ENCODE assay signal across 21 cellular contexts in genomic region chr17:6669479-6670212, GRCh38. TPM values are rescaled to one million over a fixed set of nuclear protein-coding genes. Genes with fewer than 3 reads are reported as not detected.
DNase-seq lines count a peak whose midpoint lies in the region; ATAC-seq and TF ChIP-seq lines count a peak whose summit lies in the region.
"Had no signal": no experiment of that assay in that cellular context is flagged by ENCODE, and none has a peak within 500 bp of the region (broad histone marks: within the 10 kb centered on the region; RNA-seq: fewer than 3 reads in every experiment).

No MANE protein-coding gene starts in this region.

- H3K23me2 ChIP-seq in H9 (ENCODE audit: insufficient read length, low read depth, low read length, poor library complexity, severe bottlenecking): no peaks in the 10 kb centered on the region

- H2BK15ac ChIP-seq in H9 (ENCODE audit: low read depth, low read length): no peak overlapping the region

- H2AFZ ChIP-seq in H9 (ENCODE audit: low read length) (no peak overlapping the region), PC-3 (ENCODE audit: low read length) (no peak overlapping the region; the same call in 1 of the 2 replicates)

- no peak overlapping the region for H2BK120ac ChIP-seq in H9 (ENCODE audit: low read depth, low read length, poor library complexity, severe bottlenecking)

- H3K23ac ChIP-seq in H9 (ENCODE audit: insufficient read length, low read depth, low read length): no peak overlapping the region

- intact Hi-C loops in PC-3 (cut with micrococcal nuclease) (loop anchor here (5.0 kb wide), 1 partner anchor 353 kb away; the partner anchor contains the start of gene BCL6B), psoas muscle (cut with DNase I) (loop anchor here (5.0 to 10.0 kb wide), 2 partner anchors 333 to 335 kb away; no protein-coding TSS in a partner anchor)

- ATAC-seq in PC-3 (peak; percentile 83), psoas muscle (no peak), HG02885 (IDR thresholded peaks at IDR 0.05; ENCODE audit: poor library complexity, unreplicated experiment) (no peak), T-cell (replicated peaks in 1 of 4) (no peak)
- ATAC-seq: Panc1, T-helper 17 cell had no signal

- H3K36me3 ChIP-seq in PC-3 (ENCODE audit: low read depth, low read length) (no peaks in the 10 kb centered on the region), psoas muscle (ENCODE audit: insufficient read depth in 1 of 2, low read depth in 1 of 2) (no peaks in the 10 kb centered on the region)
- H3K36me3 ChIP-seq: esophagus muscularis mucosa had no signal

- H3K4me1 Mint-ChIP-seq in H9: peaks cover 0 to 4% of the 10 kb centered on the region in 2 experiments; a peak in 1 of 4 replicates
- H3K4me1 Mint-ChIP-seq in progenitor cell of endocrine pancreas (ENCODE audit: low read depth): no peaks in the 10 kb centered on the region
- peaks cover 3 to 18% (median 6%) of the 10 kb centered on the region in 3 donors for H3K4me1 Mint-ChIP-seq in T-cell

- H3F3A ChIP-seq in PC-3 (ENCODE audit: low read length, unreplicated experiment): no peaks in the 10 kb centered on the region

- no peak overlapping the region for H3K4ac ChIP-seq in H9 (ENCODE audit: low read depth, low read length)

- DNase-seq in H9 (peak; percentile 58), PC-3 (peak; percentile 90), epithelial cell of prostate (ENCODE audit: low read depth, low spot score) (peak; percentile 96), progenitor cell of endocrine pancreas (ENCODE audit: low spot score, unreplicated experiment) (no peak), psoas muscle (no peak), medulla oblongata (ENCODE audit: extremely low spot score) (no peak), T-cell (no peak)
- DNase-seq: activated CD4-positive, alpha-beta T cell treated with anti-CD3 and anti-CD28 coated beads for 4 hours; activated naive CD8-positive, alpha-beta T cell treated with anti-CD3 and anti-CD28 coated beads, Interleukin-2, amount 10 ng/mL, durations not matched to agents 7 days and 5 days; KBM-7; kidney glomerular epithelial cell; MV-4-11; NCI-H187 treated with DMSO at 0.1 percent for 48 hours; NCI-H226; T-helper 17 cell had no signal

- H4K20me1 ChIP-seq in H9 (ENCODE audit: control insufficient read depth, insufficient read depth, insufficient read length): no peaks in the 10 kb centered on the region
- no peaks in the 10 kb centered on the region for H4K20me1 ChIP-seq in PC-3 (ENCODE audit: low read length)

- no peak overlapping the region for H4K91ac ChIP-seq in H9 (ENCODE audit: insufficient read length, low read depth, low read length)

- H3K4me3 ChIP-seq in PC-3 (ENCODE audit: low read length) (peak overlapping the region; percentile 39; the same call in 1 of the 2 replicates), psoas muscle (no peak overlapping the region)
- H3K4me3 ChIP-seq: esophagus muscularis mucosa had no signal

- H3K4me2 ChIP-seq in H9 (ENCODE audit: insufficient read depth, insufficient read length, low read length) (no peak overlapping the region), PC-3 (ENCODE audit: low read length) (peak overlapping the region; percentile 78)

- H3K9me3 ChIP-seq in H9 (ENCODE audit: control insufficient read depth, low read depth, low read length): no peaks in the 10 kb centered on the region
- no peaks in the 10 kb centered on the region for H3K9me3 ChIP-seq in PC-3 (ENCODE audit: low read length)
- no peaks in the 10 kb centered on the region for H3K9me3 ChIP-seq in psoas muscle
- H3K9me3 ChIP-seq: esophagus muscularis mucosa had no signal

- no peak for TF ChIP-seq CTCF in H9 (conservative IDR thresholded peaks at IDR 0.05)
- TF ChIP-seq CTCF in PC-3 (conservative IDR thresholded peaks at IDR 0.05; ENCODE audit: low read depth, low read length): no peak
- TF ChIP-seq CTCF in progenitor cell of endocrine pancreas (IDR thresholded peaks at IDR 0.05; ENCODE audit: unreplicated experiment): no peak
- no peak for TF ChIP-seq CTCF in psoas muscle (IDR thresholded peaks at IDR 0.05)

- H3K36me3 Mint-ChIP-seq in H9 (ENCODE audit: insufficient read depth in 1 of 3, low read depth in 3 of 3) (no peaks in the 10 kb centered on the region), progenitor cell of endocrine pancreas (ENCODE audit: insufficient read depth) (peaks cover 3% of the 10 kb centered on the region), T-cell (peaks cover 9% of the 10 kb centered on the region)
- H3K36me3 Mint-ChIP-seq: activated naive CD8-positive, alpha-beta T cell treated with anti-CD3 and anti-CD28 coated beads, Interleukin-2, amount 10 ng/mL, durations not matched to agents 7 days and 5 days; CD14-positive monocyte had no signal

- H3K27me3 ChIP-seq in H9 (ENCODE audit: insufficient read depth, low read length) (peaks cover 4% of the 10 kb centered on the region), PC-3 (ENCODE audit: low read length) (no peaks in the 10 kb centered on the region), psoas muscle (ENCODE audit: insufficient read depth in 3 of 3, low read length in 2 of 3) (peaks cover 0 to 14% (median 2%) of the 10 kb centered on the region in 3 donors)

- no peak overlapping the region for H3T11ph ChIP-seq in H9 (ENCODE audit: low read length)

- no peak overlapping the region for H3K9ac ChIP-seq in H9 (ENCODE audit: extremely low read depth, insufficient read length, low read length)
- peak overlapping the region; percentile 72 for H3K9ac ChIP-seq in PC-3 (ENCODE audit: low read length)

- no peak overlapping the region for H3K56ac ChIP-seq in H9 (ENCODE audit: insufficient read length, low read depth, low read length)

- CTCF ChIA-PET in PC-3 (lab: Charles Lee) (interaction anchor here (0.5 kb wide), 1 partner anchor 133 kb away, joined by 3 read pairs; no protein-coding TSS in a partner anchor), T-cell (lab: Charles Lee) (no interaction called here)

- H4K5ac ChIP-seq in H9 (ENCODE audit: insufficient read length, low read depth, low read length): no peak overlapping the region

- no peaks in the 10 kb centered on the region for H3K4me1 ChIP-seq in H9 (ENCODE audit: insufficient read depth, low read length)
- H3K4me1 ChIP-seq in PC-3 (ENCODE audit: insufficient read depth, low read length): peaks cover 31% of the 10 kb centered on the region
- H3K4me1 ChIP-seq in psoas muscle: no peaks in the 10 kb centered on the region

- no peaks in the 10 kb centered on the region for H3K9me2 ChIP-seq in PC-3 (replicated peaks; ENCODE audit: low read length)

- no CpG with 5 or more reads among the region's 10 CpGs for WGBS in H9 (ENCODE audit: extremely low coverage, insufficient read length, low lambda C conversion rate)
- WGBS in psoas muscle, 3 donors: 57 to 73% (median 66%) methylated on average over 10 of the region's 10 CpGs

- POLR2A ChIA-PET in PC-3 (lab: Charles Lee; ENCODE audit: unreplicated experiment): no interaction called here
- POLR2A ChIA-PET in T-cell (lab: Charles Lee): no interaction called here

- no peak overlapping the region for H3K27ac Mint-ChIP-seq in H9
- H3K27ac Mint-ChIP-seq in progenitor cell of endocrine pancreas: peak overlapping the region; percentile 21
- no peak overlapping the region for H3K27ac Mint-ChIP-seq in T-cell
- H3K27ac Mint-ChIP-seq: activated naive CD8-positive, alpha-beta T cell treated with anti-CD3 and anti-CD28 coated beads, Interleukin-2, amount 10 ng/mL, durations not matched to agents 7 days and 5 days; CD14-positive monocyte; T-helper 17 cell had no signal

- H3K79me1 ChIP-seq in H9 (ENCODE audit: insufficient read depth, low read depth, low read length, poor library complexity, severe bottlenecking): no peaks in the 10 kb centered on the region

- no peak overlapping the region for H3K18ac ChIP-seq in H9 (ENCODE audit: insufficient read length, low read depth, low read length)

- no peak overlapping the region for H3K4me3 Mint-ChIP-seq in H9
- H3K4me3 Mint-ChIP-seq in progenitor cell of endocrine pancreas (ENCODE audit: low read depth): no peak overlapping the region
- no peak overlapping the region for H3K4me3 Mint-ChIP-seq in T-cell
- H3K4me3 Mint-ChIP-seq: activated naive CD8-positive, alpha-beta T cell treated with anti-CD3 and anti-CD28 coated beads, Interleukin-2, amount 10 ng/mL, durations not matched to agents 7 days and 5 days; CD14-positive monocyte; T-helper 17 cell had no signal

- no peak overlapping the region for H2BK20ac ChIP-seq in H9 (ENCODE audit: low read depth, low read length, poor library complexity, severe bottlenecking)

- no peak overlapping the region for H2AK5ac ChIP-seq in H9 (ENCODE audit: insufficient read length, low read length)

- no peak overlapping the region for H2BK5ac ChIP-seq in H9 (ENCODE audit: insufficient read length, low read length)

- no peaks in the 10 kb centered on the region for H3K9me3 Mint-ChIP-seq in H9
- H3K9me3 Mint-ChIP-seq in progenitor cell of endocrine pancreas (ENCODE audit: low read depth): no peaks in the 10 kb centered on the region
- no peaks in the 10 kb centered on the region for H3K9me3 Mint-ChIP-seq in T-cell
- H3K9me3 Mint-ChIP-seq: activated naive CD8-positive, alpha-beta T cell treated with anti-CD3 and anti-CD28 coated beads, Interleukin-2, amount 10 ng/mL, durations not matched to agents 7 days and 5 days; CD14-positive monocyte had no signal

- H4K8ac ChIP-seq in H9 (replicated peaks; ENCODE audit: insufficient read length, low read depth, low read length): no peak overlapping the region

- no peaks in the 10 kb centered on the region for H3K79me2 ChIP-seq in H9 (ENCODE audit: insufficient read depth, low read length)
- H3K79me2 ChIP-seq in PC-3 (ENCODE audit: low read length): no peaks in the 10 kb centered on the region

- peaks cover 41% of the 10 kb centered on the region for H3K27me3 Mint-ChIP-seq in H9 (ENCODE audit: low read depth)
- peaks cover 18% of the 10 kb centered on the region for H3K27me3 Mint-ChIP-seq in progenitor cell of endocrine pancreas
- H3K27me3 Mint-ChIP-seq in T-cell: peaks cover 0 to 2% of the 10 kb centered on the region in 2 donors
- H3K27me3 Mint-ChIP-seq: T-helper 17 cell had no signal

- H3K14ac ChIP-seq in H9 (ENCODE audit: insufficient read depth, low read length): no peak overlapping the region; the same call in 1 of the 2 replicates

- no peak overlapping the region for H3K27ac ChIP-seq in H9 (ENCODE audit: insufficient read length, low read depth, low read length)
- peak overlapping the region; percentile 94 for H3K27ac ChIP-seq in PC-3 (ENCODE audit: low read length)
- peak overlapping the region; percentile 96 for H3K27ac ChIP-seq in epithelial cell of prostate
- no peak overlapping the region for H3K27ac ChIP-seq in psoas muscle
- H3K27ac ChIP-seq: esophagus muscularis mucosa had no signal

- no peak overlapping the region for H2BK12ac ChIP-seq in H9 (ENCODE audit: insufficient read length, low read depth, low read length)

- no TSS peak for BruUV-seq in PC-3 (replicated peaks; lab: Mats Ljungman, UMichigan)

RNA-seq across cellular contexts. Expression of gene C17orf100, which starts 18.1 kb away (rescaled TPM):
- total RNA-seq in H9 (2021): 0.70 and 1.1 TPM in 2 replicates
- total RNA-seq in PC-3 (2014; rRNA removed): 0.15 TPM in 1 of 2 replicates, not detected in the other
- total RNA-seq in progenitor cell of endocrine pancreas: 6.1 TPM in 2 replicates
- under 1 TPM; 0.34 to 0.77 (median 0.65) TPM for total RNA-seq in psoas muscle
- polyA plus RNA-seq in psoas muscle: 1 to 10 TPM in 2 of 3 donors, under 1 TPM in 1; 0.61 to 1.4 (median 1.3) TPM
- total RNA-seq in T-cell: 1 to 10 TPM; 1.1 to 3.5 (median 2.8) TPM

RNA-seq across cellular contexts. Expression of gene MED31, which starts 18.2 kb away (rescaled TPM):
- total RNA-seq in H9 (2021) (9.1 and 11.8 TPM in 2 replicates), PC-3 (2014; rRNA removed) (18.8 and 19.1 TPM in 2 replicates), progenitor cell of endocrine pancreas (17.8 and 18.2 TPM in 2 replicates), psoas muscle (10 to 100 TPM; 12.2 to 12.8 (median 12.7) TPM), T-cell (10 to 100 TPM; 18.9 to 26.3 (median 22.1) TPM)
- 10 to 100 TPM; 12.7 to 55.2 (median 22.0) TPM for polyA plus RNA-seq in psoas muscle

RNA-seq across cellular contexts. Expression of gene TXNDC17, which starts 28.8 kb away (rescaled TPM):
- total RNA-seq in H9 (2021) (170 and 188 TPM in 2 replicates), PC-3 (2014; rRNA removed) (154 and 248 TPM in 2 replicates), progenitor cell of endocrine pancreas (104 and 105 TPM in 2 replicates), psoas muscle (10 to 100 TPM; 27.5 to 41.1 (median 30.9) TPM), T-cell (10 to 100 TPM; 14.6 to 21.3 (median 17.9) TPM)
- 100 to 1,000 TPM in 2 of 3 donors, 10 to 100 TPM in 1; 81.1 to 159 (median 100) TPM for polyA plus RNA-seq in psoas muscle

RNA-seq across cellular contexts. Expression of gene KIAA0753, which starts 29.1 kb away (rescaled TPM):
- total RNA-seq in H9 (2021) (37.2 and 37.4 TPM in 2 replicates), PC-3 (2014; rRNA removed) (6.9 and 7.3 TPM in 2 replicates), progenitor cell of endocrine pancreas (55.9 and 58.2 TPM in 2 replicates), psoas muscle (1 to 10 TPM; 2.7 to 4.3 (median 3.0) TPM), T-cell (10 to 100 TPM; 12.4 to 16.9 (median 15.9) TPM)
- 1 to 10 TPM; 2.4 to 4.7 (median 3.5) TPM for polyA plus RNA-seq in psoas muscle

RNA-seq across cellular contexts. Expression of gene SLC13A5, which starts 43.5 kb away (rescaled TPM):
- 1.4 and 1.6 TPM in 2 replicates for total RNA-seq in H9 (2021)
- not detected in 2 replicates for total RNA-seq in PC-3 (2014; rRNA removed)
- 0.93 and 1.1 TPM in 2 replicates for total RNA-seq in progenitor cell of endocrine pancreas
- under 1 TPM in 1 of 4 donors, not detected in 3; 0.17 TPM for total RNA-seq in psoas muscle
- under 1 TPM in 2 of 3 donors, not detected in 1; 0.01 to 0.03 TPM for polyA plus RNA-seq in psoas muscle
- total RNA-seq in T-cell: under 1 TPM in 2 of 5 donors, not detected in 3; 0.13 TPM
- total RNA-seq: activated naive CD8-positive, alpha-beta T cell treated with anti-CD3 and anti-CD28 coated beads, Interleukin-2, amount 10 ng/mL, durations not matched to agents 7 days and 5 days; SK-MEL-5; T-helper 17 cell; ureter had no signal
- polyA plus RNA-seq: CD14-positive monocyte had no signal

Comparison
In these comparisons a context has a peak if more than half of its experiments do, and no peak if none do; other contexts are left out.
1. DNase-seq: peak in H9 (single experiment), PC-3 (single experiment) and epithelial cell of prostate (single experiment); none in progenitor cell of endocrine pancreas (single experiment), psoas muscle (0 of 2), medulla oblongata (single experiment) and T-cell (0 of 34).
2. H3K27ac ChIP-seq: peak in PC-3 (single experiment) and epithelial cell of prostate (single experiment); none in H9 (single experiment) and psoas muscle (single experiment).